Comparison of ENCODE assay signal across 17 cellular contexts in the genomic region with DNA sequence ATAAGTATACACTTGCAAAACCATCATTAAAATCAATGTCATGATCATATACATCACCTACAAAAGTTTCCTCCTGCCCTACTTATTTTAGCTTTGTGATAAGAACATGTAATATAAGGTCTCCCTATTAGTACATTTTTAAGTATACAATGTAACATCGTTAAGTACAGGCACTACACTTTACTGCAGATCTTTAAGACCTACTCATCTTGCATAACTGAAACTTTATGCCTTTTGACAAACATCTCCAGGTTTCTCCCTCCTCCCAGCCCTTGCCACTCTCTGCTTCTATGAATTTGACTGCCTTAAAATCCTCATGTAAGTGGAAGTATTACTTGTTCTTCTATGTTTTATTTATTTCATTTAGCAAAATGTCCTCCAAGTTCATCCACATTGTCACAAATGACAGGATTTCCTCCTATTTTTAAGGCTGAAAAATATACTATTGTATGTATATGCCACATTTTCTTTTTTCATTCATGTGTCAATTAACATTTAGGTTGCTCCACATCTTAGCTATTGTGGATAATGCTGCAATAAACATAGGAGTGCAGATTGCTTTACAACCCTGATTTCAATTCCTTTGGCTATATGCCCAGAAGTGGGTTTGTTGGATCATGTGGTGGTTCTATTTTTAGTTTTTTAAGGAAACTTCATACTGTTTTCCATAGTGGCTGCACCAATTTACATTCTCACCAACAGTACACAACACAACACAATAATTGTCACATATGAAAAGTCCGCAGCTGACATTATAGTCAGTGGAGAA.
DNase-seq lines count a peak whose midpoint lies in the region; ATAC-seq, FAIRE-seq and TF ChIP-seq lines count a peak whose summit lies in the region.
"Had no signal": no experiment of that assay in that cellular context is flagged by ENCODE, and none has a peak within 500 bp of the region (broad histone marks: within the 10 kb centered on the region; RNA-seq: fewer than 3 reads in every experiment).

No MANE protein-coding gene starts in this region.

- H3K4me1 ChIP-seq in endothelial cell of umbilical vein (ENCODE audit: control insufficient read depth, extremely low read depth, insufficient read depth, low read length) (peaks cover 12% of the 10 kb centered on the region), mucosa of descending colon (ENCODE audit: low read depth) (peaks cover 6% of the 10 kb centered on the region)
- H3K4me1 ChIP-seq: right atrium auricular region, uterus had no signal

- no peak overlapping the region for H3K4me2 ChIP-seq in endothelial cell of umbilical vein (ENCODE audit: insufficient read depth, low read length)

- BruUV-seq in endothelial cell of umbilical vein (replicated peaks; lab: Mats Ljungman, UMichigan): no TSS peak

- CTCF ChIA-PET in endothelial cell of umbilical vein (lab: Charles Lee): interaction anchor here (1.1 kb wide), 1 partner anchor 415 kb away, joined by 3 read pairs; no protein-coding TSS in a partner anchor

- dilution Hi-C loops in endothelial cell of umbilical vein (cut with MboI; ENCODE audit: extremely low pct_ligation_motif_present, low sequenced_read_pairs): no loop called here

- no peaks in the 10 kb centered on the region for H3K27me3 ChIP-seq in endothelial cell of umbilical vein (ENCODE audit: control insufficient read depth in 2 of 2, insufficient read depth in 2 of 2, low read length in 2 of 2)
- H3K27me3 ChIP-seq: right atrium auricular region, uterus had no signal

- H3K4me3 ChIP-seq in endothelial cell of umbilical vein (replicated peaks in 1 of 3; ENCODE audit: insufficient read depth in 1 of 3, low read depth in 1 of 3, low read length in 3 of 3) (no peak overlapping the region), mucosa of descending colon (no peak overlapping the region)
- H3K4me3 ChIP-seq: right atrium auricular region, uterus had no signal

- H3K9me3 ChIP-seq in endothelial cell of umbilical vein (replicated peaks; ENCODE audit: control insufficient read depth, insufficient read depth, low read length) (no peaks in the 10 kb centered on the region), mucosa of descending colon (no peaks in the 10 kb centered on the region)
- H3K9me3 ChIP-seq: right atrium auricular region, uterus had no signal

- no peak overlapping the region for H3K27ac ChIP-seq in endothelial cell of umbilical vein (ENCODE audit: insufficient read depth, low read depth, low read length)
- H3K27ac ChIP-seq: right atrium auricular region, uterus had no signal

- no peak overlapping the region for H3K27ac Mint-ChIP-seq in activated T-helper 2 cell treated with anti-CD3 and anti-CD28 coated beads, Interferon-gamma antibody, Interleukin-2, Interleukin-4, amounts not matched to agents 10 μg/mL and 5 μg/mL and 100 μg/mL, durations not matched to agents 14 hours and 24 hours and 36 hours
- H3K27ac Mint-ChIP-seq: naive thymus-derived CD4-positive, alpha-beta T cell; stimulated activated memory B cell treated with anti-CD40 and anti-IgM and Interleukin-4, amounts not matched to agents 10 μg/mL and 1 μg/mL and 100 μg/mL, for 72 hours had no signal

- POLR2A ChIA-PET in endothelial cell of umbilical vein (lab: Charles Lee): no interaction called here

- no peaks in the 10 kb centered on the region for H4K20me1 ChIP-seq in endothelial cell of umbilical vein (replicated peaks; ENCODE audit: control insufficient read depth, extremely low read depth, insufficient read depth, low read length)

- TF ChIP-seq CTCF in endothelial cell of umbilical vein (IDR thresholded peaks at IDR 0.05; ENCODE audit: extremely low read depth in 1 of 2, insufficient read depth in 1 of 2, low read depth in 1 of 2, low read length in 2 of 2) (no peak), mucosa of descending colon (IDR thresholded peaks at IDR 0.05) (no peak)

- DNase-seq in H4 (ENCODE audit: low spot score) (peak; percentile 75), NCI-H526 (lab: John Stamatoyannopoulos, UW) (peak; percentile 11 to 32), endothelial cell of umbilical vein (ENCODE audit: low read depth, low spot score) (peak; percentile 73), mucosa of descending colon (peak in 1 of 3 donors; percentile 63), retina (no peak), NCI-H1092 treated with DMSO at 0.1 percent for 48 hours (lab: John Stamatoyannopoulos, UW) (no peak)
- DNase-seq in activated T-helper 2 cell treated with anti-CD3 and anti-CD28 coated beads, Interferon-gamma antibody, Interleukin-2, Interleukin-4, amounts not matched to agents 10 μg/mL and 5 μg/mL and 100 μg/mL, durations not matched to agents 14 hours and 24 hours and 36 hours (ENCODE audit: low spot score): no peak
- DNase-seq: amniotic stem cell; effector memory CD4-positive, alpha-beta T cell; naive thymus-derived CD4-positive, alpha-beta T cell; NCI-H1092; stimulated activated CD4-positive, alpha-beta T cell treated with anti-CD3 and anti-CD28 coated beads, Interleukin-4, amount 100 ng/mL, for 4 hours; uterus had no signal

- H3K4me3 Mint-ChIP-seq in activated T-helper 2 cell treated with anti-CD3 and anti-CD28 coated beads, Interferon-gamma antibody, Interleukin-2, Interleukin-4, amounts not matched to agents 10 μg/mL and 5 μg/mL and 100 μg/mL, durations not matched to agents 14 hours and 24 hours and 36 hours (ENCODE audit: low read depth): no peak overlapping the region
- H3K4me3 Mint-ChIP-seq: naive thymus-derived CD4-positive, alpha-beta T cell; stimulated activated memory B cell treated with anti-CD40 and anti-IgM and Interleukin-4, amounts not matched to agents 10 μg/mL and 1 μg/mL and 100 μg/mL, for 72 hours had no signal

- no peaks in the 10 kb centered on the region for H3K36me3 ChIP-seq in endothelial cell of umbilical vein (ENCODE audit: control insufficient read depth in 2 of 2, extremely low read depth in 1 of 2, insufficient read depth in 2 of 2, low read length in 2 of 2)
- no peaks in the 10 kb centered on the region for H3K36me3 ChIP-seq in mucosa of descending colon (ENCODE audit: low read depth)
- H3K36me3 ChIP-seq: right atrium auricular region, uterus had no signal

- no peak overlapping the region for H2AFZ ChIP-seq in endothelial cell of umbilical vein (ENCODE audit: low read depth, low read length)

- H3K9me3 Mint-ChIP-seq in activated T-helper 2 cell treated with anti-CD3 and anti-CD28 coated beads, Interferon-gamma antibody, Interleukin-2, Interleukin-4, amounts not matched to agents 10 μg/mL and 5 μg/mL and 100 μg/mL, durations not matched to agents 14 hours and 24 hours and 36 hours: peaks cover 4% of the 10 kb centered on the region
- H3K9me3 Mint-ChIP-seq: stimulated activated memory B cell treated with anti-CD40 and anti-IgM and Interleukin-4, amounts not matched to agents 10 μg/mL and 1 μg/mL and 100 μg/mL, for 72 hours had no signal

- TF ChIP-seq POLR2A in endothelial cell of umbilical vein (IDR thresholded peaks at IDR 0.05; ENCODE audit: low read depth, low read length): no peak

- FAIRE-seq in endothelial cell of umbilical vein (lab: Jason Lieb, UNC): no peak

- ATAC-seq in mucosa of descending colon (peak; percentile 89), HG02678 (IDR thresholded peaks at IDR 0.05; ENCODE audit: unreplicated experiment) (no peak)
- ATAC-seq: left lobe of liver; naive thymus-derived CD4-positive, alpha-beta T cell; stimulated activated memory B cell treated with anti-CD40 and anti-IgM and Interleukin-4, amounts not matched to agents 10 μg/mL and 1 μg/mL and 100 μg/mL, for 72 hours had no signal

- H3K36me3 Mint-ChIP-seq in activated T-helper 2 cell treated with anti-CD3 and anti-CD28 coated beads, Interferon-gamma antibody, Interleukin-2, Interleukin-4, amounts not matched to agents 10 μg/mL and 5 μg/mL and 100 μg/mL, durations not matched to agents 14 hours and 24 hours and 36 hours (ENCODE audit: low read depth): no peaks in the 10 kb centered on the region
- H3K36me3 Mint-ChIP-seq: naive thymus-derived CD4-positive, alpha-beta T cell; stimulated activated memory B cell treated with anti-CD40 and anti-IgM and Interleukin-4, amounts not matched to agents 10 μg/mL and 1 μg/mL and 100 μg/mL, for 72 hours had no signal

- intact Hi-C loops in endothelial cell of umbilical vein (cut with micrococcal nuclease): no loop called here
- intact Hi-C loops in mucosa of descending colon (cut with DNase I, micrococcal nuclease): no loop called here
- intact Hi-C loops in activated T-helper 2 cell treated with anti-CD3 and anti-CD28 coated beads, Interferon-gamma antibody, Interleukin-2, Interleukin-4, amounts not matched to agents 10 μg/mL and 5 μg/mL and 100 μg/mL, durations not matched to agents 14 hours and 24 hours and 36 hours (cut with micrococcal nuclease): no loop called here

- no peaks in the 10 kb centered on the region for H3K4me1 Mint-ChIP-seq in activated T-helper 2 cell treated with anti-CD3 and anti-CD28 coated beads, Interferon-gamma antibody, Interleukin-2, Interleukin-4, amounts not matched to agents 10 μg/mL and 5 μg/mL and 100 μg/mL, durations not matched to agents 14 hours and 24 hours and 36 hours (ENCODE audit: low read depth)
- H3K4me1 Mint-ChIP-seq: naive thymus-derived CD4-positive, alpha-beta T cell; stimulated activated memory B cell treated with anti-CD40 and anti-IgM and Interleukin-4, amounts not matched to agents 10 μg/mL and 1 μg/mL and 100 μg/mL, for 72 hours had no signal

- no peaks in the 10 kb centered on the region for H3K79me2 ChIP-seq in endothelial cell of umbilical vein (ENCODE audit: control insufficient read depth, insufficient read depth, low read length)

- H3K9ac ChIP-seq in endothelial cell of umbilical vein (replicated peaks; ENCODE audit: extremely low read depth, insufficient read depth, low read length): no peak overlapping the region

- H3K27me3 Mint-ChIP-seq in activated T-helper 2 cell treated with anti-CD3 and anti-CD28 coated beads, Interferon-gamma antibody, Interleukin-2, Interleukin-4, amounts not matched to agents 10 μg/mL and 5 μg/mL and 100 μg/mL, durations not matched to agents 14 hours and 24 hours and 36 hours (ENCODE audit: low read depth): no peaks in the 10 kb centered on the region
- H3K27me3 Mint-ChIP-seq: naive thymus-derived CD4-positive, alpha-beta T cell; stimulated activated memory B cell treated with anti-CD40 and anti-IgM and Interleukin-4, amounts not matched to agents 10 μg/mL and 1 μg/mL and 100 μg/mL, for 72 hours had no signal

- no peaks in the 10 kb centered on the region for H3K9me1 ChIP-seq in endothelial cell of umbilical vein (replicated peaks; ENCODE audit: control insufficient read depth, extremely low read depth, insufficient read depth, low read length)

TF ChIP-seq in endothelial cell of umbilical vein, 7 proteins besides CTCF, POLR2A, EP300 and RAD21 (continues in another document):
- TF ChIP-seq MYC (IDR thresholded peaks at IDR 0.05; ENCODE audit: low read depth, low read length) (no peak), GATA2 (IDR thresholded peaks at IDR 0.05; ENCODE audit: insufficient read depth, insufficient read length, low read depth, low read length) (no peak), JUN (IDR thresholded peaks at IDR 0.05; ENCODE audit: borderline replicate concordance, insufficient read depth, insufficient read length, low read depth) (no peak), EZH2 (IDR thresholded peaks at IDR 0.05; ENCODE audit: borderline replicate concordance, low read depth, low read length, severe bottlenecking) (no peak), POLR2AphosphoS5 (IDR thresholded peaks at IDR 0.05; ENCODE audit: insufficient read depth, low read depth, low read length) (no peak)

Comparison
In these comparisons a context has a peak if more than half of its experiments do, and no peak if none do; other contexts are left out.
1. DNase-seq: peak in H4 (single experiment), NCI-H526 (2 of 2) and endothelial cell of umbilical vein (single experiment); none in retina (single experiment), NCI-H1092 treated with DMSO at 0.1 percent for 48 hours (single experiment) and activated T-helper 2 cell treated with anti-CD3 and anti-CD28 coated beads, Interferon-gamma antibody, Interleukin-2, Interleukin-4, amounts not matched to agents 10 μg/mL and 5 μg/mL and 100 μg/mL, durations not matched to agents 14 hours and 24 hours and 36 hours (single experiment).